ENCODE assay signal across 1 cellular context in the genomic region with DNA sequence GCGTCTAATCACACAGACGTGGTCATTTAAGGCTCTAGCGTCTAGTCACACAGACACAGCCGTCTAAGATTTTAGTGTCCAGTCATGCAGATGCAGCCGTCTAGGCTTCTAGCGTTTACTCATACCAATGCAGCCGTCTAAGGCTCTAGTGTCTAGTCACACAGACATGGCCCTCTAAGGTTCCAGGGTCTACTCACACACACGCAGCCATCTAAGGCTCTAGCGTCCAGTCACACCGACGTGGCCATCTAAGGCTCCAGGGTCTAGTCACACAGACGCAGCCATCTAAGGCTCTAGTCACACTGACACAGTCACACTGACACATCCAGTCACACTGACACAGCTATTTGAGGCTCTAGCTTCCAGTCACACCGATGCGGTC.
TF ChIP-seq lines count a peak whose summit lies in the region.

No MANE protein-coding gene starts in this region.

TF ChIP-seq in WTC11, 78 proteins besides CTCF, POLR2A, EP300 and RAD21 (continued from another document):
- TF ChIP-seq, protein P1, sequence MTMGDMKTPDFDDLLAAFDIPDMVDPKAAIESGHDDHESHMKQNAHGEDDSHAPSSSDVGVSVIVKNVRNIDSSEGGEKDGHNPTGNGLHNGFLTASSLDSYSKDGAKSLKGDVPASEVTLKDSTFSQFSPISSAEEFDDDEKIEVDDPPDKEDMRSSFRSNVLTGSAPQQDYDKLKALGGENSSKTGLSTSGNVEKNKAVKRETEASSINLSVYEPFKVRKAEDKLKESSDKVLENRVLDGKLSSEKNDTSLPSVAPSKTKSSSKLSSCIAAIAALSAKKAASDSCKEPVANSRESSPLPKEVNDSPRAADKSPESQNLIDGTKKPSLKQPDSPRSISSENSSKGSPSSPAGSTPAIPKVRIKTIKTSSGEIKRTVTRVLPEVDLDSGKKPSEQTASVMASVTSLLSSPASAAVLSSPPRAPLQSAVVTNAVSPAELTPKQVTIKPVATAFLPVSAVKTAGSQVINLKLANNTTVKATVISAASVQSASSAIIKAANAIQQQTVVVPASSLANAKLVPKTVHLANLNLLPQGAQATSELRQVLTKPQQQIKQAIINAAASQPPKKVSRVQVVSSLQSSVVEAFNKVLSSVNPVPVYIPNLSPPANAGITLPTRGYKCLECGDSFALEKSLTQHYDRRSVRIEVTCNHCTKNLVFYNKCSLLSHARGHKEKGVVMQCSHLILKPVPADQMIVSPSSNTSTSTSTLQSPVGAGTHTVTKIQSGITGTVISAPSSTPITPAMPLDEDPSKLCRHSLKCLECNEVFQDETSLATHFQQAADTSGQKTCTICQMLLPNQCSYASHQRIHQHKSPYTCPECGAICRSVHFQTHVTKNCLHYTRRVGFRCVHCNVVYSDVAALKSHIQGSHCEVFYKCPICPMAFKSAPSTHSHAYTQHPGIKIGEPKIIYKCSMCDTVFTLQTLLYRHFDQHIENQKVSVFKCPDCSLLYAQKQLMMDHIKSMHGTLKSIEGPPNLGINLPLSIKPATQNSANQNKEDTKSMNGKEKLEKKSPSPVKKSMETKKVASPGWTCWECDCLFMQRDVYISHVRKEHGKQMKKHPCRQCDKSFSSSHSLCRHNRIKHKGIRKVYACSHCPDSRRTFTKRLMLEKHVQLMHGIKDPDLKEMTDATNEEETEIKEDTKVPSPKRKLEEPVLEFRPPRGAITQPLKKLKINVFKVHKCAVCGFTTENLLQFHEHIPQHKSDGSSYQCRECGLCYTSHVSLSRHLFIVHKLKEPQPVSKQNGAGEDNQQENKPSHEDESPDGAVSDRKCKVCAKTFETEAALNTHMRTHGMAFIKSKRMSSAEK (CRISPR knock-in tag; IDR thresholded peaks at IDR 0.05; ENCODE audit: borderline replicate concordance) = no peak
- TF ChIP-seq SMAD4 (CRISPR knock-in tag; IDR thresholded peaks at IDR 0.05) (no peak), ZNF671 (CRISPR knock-in tag; IDR thresholded peaks at IDR 0.05) (no peak), CBFB (CRISPR knock-in tag; IDR thresholded peaks at IDR 0.05; ENCODE audit: low read depth) (no peak), FOXJ3 (CRISPR knock-in tag; IDR thresholded peaks at IDR 0.05; ENCODE audit: borderline replicate concordance) (no peak), GABPB1 (CRISPR knock-in tag; IDR thresholded peaks at IDR 0.05) (no peak), MXD4 (CRISPR knock-in tag; IDR thresholded peaks at IDR 0.05; ENCODE audit: borderline replicate concordance) (no peak)
- TF ChIP-seq, protein P2, sequence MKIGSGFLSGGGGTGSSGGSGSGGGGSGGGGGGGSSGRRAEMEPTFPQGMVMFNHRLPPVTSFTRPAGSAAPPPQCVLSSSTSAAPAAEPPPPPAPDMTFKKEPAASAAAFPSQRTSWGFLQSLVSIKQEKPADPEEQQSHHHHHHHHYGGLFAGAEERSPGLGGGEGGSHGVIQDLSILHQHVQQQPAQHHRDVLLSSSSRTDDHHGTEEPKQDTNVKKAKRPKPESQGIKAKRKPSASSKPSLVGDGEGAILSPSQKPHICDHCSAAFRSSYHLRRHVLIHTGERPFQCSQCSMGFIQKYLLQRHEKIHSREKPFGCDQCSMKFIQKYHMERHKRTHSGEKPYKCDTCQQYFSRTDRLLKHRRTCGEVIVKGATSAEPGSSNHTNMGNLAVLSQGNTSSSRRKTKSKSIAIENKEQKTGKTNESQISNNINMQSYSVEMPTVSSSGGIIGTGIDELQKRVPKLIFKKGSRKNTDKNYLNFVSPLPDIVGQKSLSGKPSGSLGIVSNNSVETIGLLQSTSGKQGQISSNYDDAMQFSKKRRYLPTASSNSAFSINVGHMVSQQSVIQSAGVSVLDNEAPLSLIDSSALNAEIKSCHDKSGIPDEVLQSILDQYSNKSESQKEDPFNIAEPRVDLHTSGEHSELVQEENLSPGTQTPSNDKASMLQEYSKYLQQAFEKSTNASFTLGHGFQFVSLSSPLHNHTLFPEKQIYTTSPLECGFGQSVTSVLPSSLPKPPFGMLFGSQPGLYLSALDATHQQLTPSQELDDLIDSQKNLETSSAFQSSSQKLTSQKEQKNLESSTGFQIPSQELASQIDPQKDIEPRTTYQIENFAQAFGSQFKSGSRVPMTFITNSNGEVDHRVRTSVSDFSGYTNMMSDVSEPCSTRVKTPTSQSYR (CRISPR knock-in tag; IDR thresholded peaks at IDR 0.05) = no peak
- TF ChIP-seq, protein P3, sequence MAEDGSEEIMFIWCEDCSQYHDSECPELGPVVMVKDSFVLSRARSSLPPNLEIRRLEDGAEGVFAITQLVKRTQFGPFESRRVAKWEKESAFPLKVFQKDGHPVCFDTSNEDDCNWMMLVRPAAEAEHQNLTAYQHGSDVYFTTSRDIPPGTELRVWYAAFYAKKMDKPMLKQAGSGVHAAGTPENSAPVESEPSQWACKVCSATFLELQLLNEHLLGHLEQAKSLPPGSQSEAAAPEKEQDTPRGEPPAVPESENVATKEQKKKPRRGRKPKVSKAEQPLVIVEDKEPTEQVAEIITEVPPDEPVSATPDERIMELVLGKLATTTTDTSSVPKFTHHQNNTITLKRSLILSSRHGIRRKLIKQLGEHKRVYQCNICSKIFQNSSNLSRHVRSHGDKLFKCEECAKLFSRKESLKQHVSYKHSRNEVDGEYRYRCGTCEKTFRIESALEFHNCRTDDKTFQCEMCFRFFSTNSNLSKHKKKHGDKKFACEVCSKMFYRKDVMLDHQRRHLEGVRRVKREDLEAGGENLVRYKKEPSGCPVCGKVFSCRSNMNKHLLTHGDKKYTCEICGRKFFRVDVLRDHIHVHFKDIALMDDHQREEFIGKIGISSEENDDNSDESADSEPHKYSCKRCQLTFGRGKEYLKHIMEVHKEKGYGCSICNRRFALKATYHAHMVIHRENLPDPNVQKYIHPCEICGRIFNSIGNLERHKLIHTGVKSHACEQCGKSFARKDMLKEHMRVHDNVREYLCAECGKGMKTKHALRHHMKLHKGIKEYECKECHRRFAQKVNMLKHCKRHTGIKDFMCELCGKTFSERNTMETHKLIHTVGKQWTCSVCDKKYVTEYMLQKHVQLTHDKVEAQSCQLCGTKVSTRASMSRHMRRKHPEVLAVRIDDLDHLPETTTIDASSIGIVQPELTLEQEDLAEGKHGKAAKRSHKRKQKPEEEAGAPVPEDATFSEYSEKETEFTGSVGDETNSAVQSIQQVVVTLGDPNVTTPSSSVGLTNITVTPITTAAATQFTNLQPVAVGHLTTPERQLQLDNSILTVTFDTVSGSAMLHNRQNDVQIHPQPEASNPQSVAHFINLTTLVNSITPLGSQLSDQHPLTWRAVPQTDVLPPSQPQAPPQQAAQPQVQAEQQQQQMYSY (CRISPR knock-in tag; IDR thresholded peaks at IDR 0.05) = no peak
- TF ChIP-seq, protein P4, sequence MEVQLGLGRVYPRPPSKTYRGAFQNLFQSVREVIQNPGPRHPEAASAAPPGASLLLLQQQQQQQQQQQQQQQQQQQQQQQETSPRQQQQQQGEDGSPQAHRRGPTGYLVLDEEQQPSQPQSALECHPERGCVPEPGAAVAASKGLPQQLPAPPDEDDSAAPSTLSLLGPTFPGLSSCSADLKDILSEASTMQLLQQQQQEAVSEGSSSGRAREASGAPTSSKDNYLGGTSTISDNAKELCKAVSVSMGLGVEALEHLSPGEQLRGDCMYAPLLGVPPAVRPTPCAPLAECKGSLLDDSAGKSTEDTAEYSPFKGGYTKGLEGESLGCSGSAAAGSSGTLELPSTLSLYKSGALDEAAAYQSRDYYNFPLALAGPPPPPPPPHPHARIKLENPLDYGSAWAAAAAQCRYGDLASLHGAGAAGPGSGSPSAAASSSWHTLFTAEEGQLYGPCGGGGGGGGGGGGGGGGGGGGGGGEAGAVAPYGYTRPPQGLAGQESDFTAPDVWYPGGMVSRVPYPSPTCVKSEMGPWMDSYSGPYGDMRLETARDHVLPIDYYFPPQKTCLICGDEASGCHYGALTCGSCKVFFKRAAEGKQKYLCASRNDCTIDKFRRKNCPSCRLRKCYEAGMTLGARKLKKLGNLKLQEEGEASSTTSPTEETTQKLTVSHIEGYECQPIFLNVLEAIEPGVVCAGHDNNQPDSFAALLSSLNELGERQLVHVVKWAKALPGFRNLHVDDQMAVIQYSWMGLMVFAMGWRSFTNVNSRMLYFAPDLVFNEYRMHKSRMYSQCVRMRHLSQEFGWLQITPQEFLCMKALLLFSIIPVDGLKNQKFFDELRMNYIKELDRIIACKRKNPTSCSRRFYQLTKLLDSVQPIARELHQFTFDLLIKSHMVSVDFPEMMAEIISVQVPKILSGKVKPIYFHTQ (CRISPR knock-in tag; IDR thresholded peaks at IDR 0.05) = no peak
- TF ChIP-seq, protein P5, sequence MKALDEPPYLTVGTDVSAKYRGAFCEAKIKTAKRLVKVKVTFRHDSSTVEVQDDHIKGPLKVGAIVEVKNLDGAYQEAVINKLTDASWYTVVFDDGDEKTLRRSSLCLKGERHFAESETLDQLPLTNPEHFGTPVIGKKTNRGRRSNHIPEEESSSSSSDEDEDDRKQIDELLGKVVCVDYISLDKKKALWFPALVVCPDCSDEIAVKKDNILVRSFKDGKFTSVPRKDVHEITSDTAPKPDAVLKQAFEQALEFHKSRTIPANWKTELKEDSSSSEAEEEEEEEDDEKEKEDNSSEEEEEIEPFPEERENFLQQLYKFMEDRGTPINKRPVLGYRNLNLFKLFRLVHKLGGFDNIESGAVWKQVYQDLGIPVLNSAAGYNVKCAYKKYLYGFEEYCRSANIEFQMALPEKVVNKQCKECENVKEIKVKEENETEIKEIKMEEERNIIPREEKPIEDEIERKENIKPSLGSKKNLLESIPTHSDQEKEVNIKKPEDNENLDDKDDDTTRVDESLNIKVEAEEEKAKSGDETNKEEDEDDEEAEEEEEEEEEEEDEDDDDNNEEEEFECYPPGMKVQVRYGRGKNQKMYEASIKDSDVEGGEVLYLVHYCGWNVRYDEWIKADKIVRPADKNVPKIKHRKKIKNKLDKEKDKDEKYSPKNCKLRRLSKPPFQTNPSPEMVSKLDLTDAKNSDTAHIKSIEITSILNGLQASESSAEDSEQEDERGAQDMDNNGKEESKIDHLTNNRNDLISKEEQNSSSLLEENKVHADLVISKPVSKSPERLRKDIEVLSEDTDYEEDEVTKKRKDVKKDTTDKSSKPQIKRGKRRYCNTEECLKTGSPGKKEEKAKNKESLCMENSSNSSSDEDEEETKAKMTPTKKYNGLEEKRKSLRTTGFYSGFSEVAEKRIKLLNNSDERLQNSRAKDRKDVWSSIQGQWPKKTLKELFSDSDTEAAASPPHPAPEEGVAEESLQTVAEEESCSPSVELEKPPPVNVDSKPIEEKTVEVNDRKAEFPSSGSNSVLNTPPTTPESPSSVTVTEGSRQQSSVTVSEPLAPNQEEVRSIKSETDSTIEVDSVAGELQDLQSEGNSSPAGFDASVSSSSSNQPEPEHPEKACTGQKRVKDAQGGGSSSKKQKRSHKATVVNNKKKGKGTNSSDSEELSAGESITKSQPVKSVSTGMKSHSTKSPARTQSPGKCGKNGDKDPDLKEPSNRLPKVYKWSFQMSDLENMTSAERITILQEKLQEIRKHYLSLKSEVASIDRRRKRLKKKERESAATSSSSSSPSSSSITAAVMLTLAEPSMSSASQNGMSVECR (CRISPR knock-in tag; IDR thresholded peaks at IDR 0.05; ENCODE audit: borderline replicate concordance) = no peak
- TF ChIP-seq, protein P6, sequence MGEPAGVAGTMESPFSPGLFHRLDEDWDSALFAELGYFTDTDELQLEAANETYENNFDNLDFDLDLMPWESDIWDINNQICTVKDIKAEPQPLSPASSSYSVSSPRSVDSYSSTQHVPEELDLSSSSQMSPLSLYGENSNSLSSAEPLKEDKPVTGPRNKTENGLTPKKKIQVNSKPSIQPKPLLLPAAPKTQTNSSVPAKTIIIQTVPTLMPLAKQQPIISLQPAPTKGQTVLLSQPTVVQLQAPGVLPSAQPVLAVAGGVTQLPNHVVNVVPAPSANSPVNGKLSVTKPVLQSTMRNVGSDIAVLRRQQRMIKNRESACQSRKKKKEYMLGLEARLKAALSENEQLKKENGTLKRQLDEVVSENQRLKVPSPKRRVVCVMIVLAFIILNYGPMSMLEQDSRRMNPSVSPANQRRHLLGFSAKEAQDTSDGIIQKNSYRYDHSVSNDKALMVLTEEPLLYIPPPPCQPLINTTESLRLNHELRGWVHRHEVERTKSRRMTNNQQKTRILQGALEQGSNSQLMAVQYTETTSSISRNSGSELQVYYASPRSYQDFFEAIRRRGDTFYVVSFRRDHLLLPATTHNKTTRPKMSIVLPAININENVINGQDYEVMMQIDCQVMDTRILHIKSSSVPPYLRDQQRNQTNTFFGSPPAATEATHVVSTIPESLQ (CRISPR knock-in tag; IDR thresholded peaks at IDR 0.05) = no peak
- TF ChIP-seq, protein P7, sequence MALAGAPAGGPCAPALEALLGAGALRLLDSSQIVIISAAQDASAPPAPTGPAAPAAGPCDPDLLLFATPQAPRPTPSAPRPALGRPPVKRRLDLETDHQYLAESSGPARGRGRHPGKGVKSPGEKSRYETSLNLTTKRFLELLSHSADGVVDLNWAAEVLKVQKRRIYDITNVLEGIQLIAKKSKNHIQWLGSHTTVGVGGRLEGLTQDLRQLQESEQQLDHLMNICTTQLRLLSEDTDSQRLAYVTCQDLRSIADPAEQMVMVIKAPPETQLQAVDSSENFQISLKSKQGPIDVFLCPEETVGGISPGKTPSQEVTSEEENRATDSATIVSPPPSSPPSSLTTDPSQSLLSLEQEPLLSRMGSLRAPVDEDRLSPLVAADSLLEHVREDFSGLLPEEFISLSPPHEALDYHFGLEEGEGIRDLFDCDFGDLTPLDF (CRISPR knock-in tag; IDR thresholded peaks at IDR 0.05) = no peak
